38 cellular contexts compared by ENCODE assay signal in genomic region chr2:150880986-150881385, GRCh38.
"Had no signal": no experiment of that assay in that cellular context is flagged by ENCODE, and none has a peak within 500 bp of the region (broad histone marks: within the 10 kb centered on the region; RNA-seq: fewer than 3 reads in every experiment).

No MANE protein-coding gene starts in this region.

- H3K4me1 ChIP-seq: ascending aorta, Peyer's patch had no signal

- DNase-seq: activated B cell treated with CpG ODN at 0.5 μM for 24 hours; activated CD4-positive, alpha-beta memory T cell treated with anti-CD3 and anti-CD28 coated beads for 36 hours; activated CD4-positive, alpha-beta T cell treated with anti-CD3 and anti-CD28 coated beads for 4 hours; activated CD4-positive, alpha-beta T cell treated with anti-CD3 and anti-CD28 coated beads, Interleukin-2, amount 50 U/mL, for 1 hour; activated CD4-positive, CD25-positive, alpha-beta regulatory T cell treated with anti-CD3 and anti-CD28 coated beads, Interleukin-2, amount 50 U/mL, for 72 hours; activated CD8-positive, alpha-beta memory T cell treated with anti-CD3 and anti-CD28 coated beads, Interleukin-2, amount 50 U/mL, for 4 hours; activated effector memory CD4-positive, alpha-beta T cell treated with Interleukin-2 at 50 U/mL for 16 hours; activated naive CD4-positive, alpha-beta T cell; activated naive CD8-positive, alpha-beta T cell treated with anti-CD3 and anti-CD28 coated beads, Interleukin-2, amount 10 ng/mL, durations not matched to agents 7 days and 5 days; activated T-cell treated with anti-CD3 and anti-CD28 coated beads for 4 hours; activated T-cell treated with anti-CD3 and anti-CD28 coated beads, Interleukin-2, amount 50 U/mL, for 4 hours; amygdala; MG63; NCI-H1048; NCI-H1105 treated with DMSO at 0.1 percent for 48 hours; NCI-H1436; NCI-H1694; NCI-H1930; NCI-H2081 treated with DMSO at 0.1 percent for 48 hours; NCI-H226; NCI-H446 treated with DMSO at 0.1 percent for 48 hours; NCI-H524; NCI-H69; NK-92 treated with Interleukin-12 subunit alpha and Interleukin-12 subunit beta, amount 100 ng/mL, for 24 hours; PC-3; Peyer's patch; RPMI8226; SHP77 treated with DMSO at 0.1 percent for 48 hours; SW 1271; T-helper 1 cell; T-helper 2 cell; T-helper 9 cell had no signal

- H3K36me3 Mint-ChIP-seq: activated CD4-positive, alpha-beta memory T cell treated with anti-CD3 and anti-CD28 coated beads for 36 hours; activated naive CD4-positive, alpha-beta T cell treated with anti-CD3 and anti-CD28 coated beads, Interleukin-2, amount 50 U/mL, for 24 hours; activated naive CD8-positive, alpha-beta T cell treated with anti-CD3 and anti-CD28 coated beads, Interleukin-2, amount 10 ng/mL, durations not matched to agents 7 days and 5 days had no signal

- ATAC-seq: activated T-cell treated with anti-CD3 and anti-CD28 coated beads, Interleukin-2, amount 50 U/mL, for 4 hours; K562; PC-3 had no signal

- H3K27ac Mint-ChIP-seq: activated B cell treated with CpG ODN at 0.5 μM for 24 hours; activated CD4-positive, alpha-beta memory T cell treated with anti-CD3 and anti-CD28 coated beads for 36 hours; activated naive CD4-positive, alpha-beta T cell treated with anti-CD3 and anti-CD28 coated beads, Interleukin-2, amount 50 U/mL, for 24 hours; activated naive CD8-positive, alpha-beta T cell treated with anti-CD3 and anti-CD28 coated beads, Interleukin-2, amount 10 ng/mL, durations not matched to agents 7 days and 5 days had no signal

- H3K36me3 ChIP-seq: ascending aorta, cardiac muscle cell, MG63, Peyer's patch had no signal

- H3K9me3 Mint-ChIP-seq: activated B cell treated with CpG ODN at 0.5 μM for 24 hours; activated CD4-positive, alpha-beta memory T cell treated with anti-CD3 and anti-CD28 coated beads for 36 hours; activated T-cell treated with anti-CD3 and anti-CD28 coated beads, Interleukin-2, amount 50 U/mL, for 4 hours had no signal

- H3K4me1 Mint-ChIP-seq: activated B cell treated with CpG ODN at 0.5 μM for 24 hours; activated naive CD4-positive, alpha-beta T cell treated with anti-CD3 and anti-CD28 coated beads, Interleukin-2, amount 50 U/mL, for 24 hours; activated naive CD8-positive, alpha-beta T cell treated with anti-CD3 and anti-CD28 coated beads, Interleukin-2, amount 10 ng/mL, durations not matched to agents 7 days and 5 days; central memory CD8-positive, alpha-beta T cell had no signal

- H3K4me3 ChIP-seq: ascending aorta, cardiac muscle cell, K562, MG63, Peyer's patch had no signal

- H3K4me3 Mint-ChIP-seq: activated B cell treated with CpG ODN at 0.5 μM for 24 hours; activated CD4-positive, alpha-beta memory T cell treated with anti-CD3 and anti-CD28 coated beads for 36 hours; activated naive CD4-positive, alpha-beta T cell treated with anti-CD3 and anti-CD28 coated beads, Interleukin-2, amount 50 U/mL, for 24 hours; activated naive CD8-positive, alpha-beta T cell treated with anti-CD3 and anti-CD28 coated beads, Interleukin-2, amount 10 ng/mL, durations not matched to agents 7 days and 5 days; activated T-cell treated with anti-CD3 and anti-CD28 coated beads, Interleukin-2, amount 50 U/mL, for 4 hours; central memory CD8-positive, alpha-beta T cell had no signal

- H3K27ac ChIP-seq: ascending aorta, cardiac muscle cell, Peyer's patch, VCaP had no signal

- H3K9me3 ChIP-seq: ascending aorta, MG63, Peyer's patch had no signal

- H3K27me3 Mint-ChIP-seq: activated B cell treated with CpG ODN at 0.5 μM for 24 hours; activated naive CD4-positive, alpha-beta T cell treated with anti-CD3 and anti-CD28 coated beads, Interleukin-2, amount 50 U/mL, for 24 hours; activated naive CD8-positive, alpha-beta T cell treated with anti-CD3 and anti-CD28 coated beads, Interleukin-2, amount 10 ng/mL, durations not matched to agents 7 days and 5 days had no signal

- H3K27me3 ChIP-seq: ascending aorta, cardiac muscle cell, MG63, Peyer's patch had no signal
